1 cellular context compared by ENCODE assay signal in the genomic region with DNA sequence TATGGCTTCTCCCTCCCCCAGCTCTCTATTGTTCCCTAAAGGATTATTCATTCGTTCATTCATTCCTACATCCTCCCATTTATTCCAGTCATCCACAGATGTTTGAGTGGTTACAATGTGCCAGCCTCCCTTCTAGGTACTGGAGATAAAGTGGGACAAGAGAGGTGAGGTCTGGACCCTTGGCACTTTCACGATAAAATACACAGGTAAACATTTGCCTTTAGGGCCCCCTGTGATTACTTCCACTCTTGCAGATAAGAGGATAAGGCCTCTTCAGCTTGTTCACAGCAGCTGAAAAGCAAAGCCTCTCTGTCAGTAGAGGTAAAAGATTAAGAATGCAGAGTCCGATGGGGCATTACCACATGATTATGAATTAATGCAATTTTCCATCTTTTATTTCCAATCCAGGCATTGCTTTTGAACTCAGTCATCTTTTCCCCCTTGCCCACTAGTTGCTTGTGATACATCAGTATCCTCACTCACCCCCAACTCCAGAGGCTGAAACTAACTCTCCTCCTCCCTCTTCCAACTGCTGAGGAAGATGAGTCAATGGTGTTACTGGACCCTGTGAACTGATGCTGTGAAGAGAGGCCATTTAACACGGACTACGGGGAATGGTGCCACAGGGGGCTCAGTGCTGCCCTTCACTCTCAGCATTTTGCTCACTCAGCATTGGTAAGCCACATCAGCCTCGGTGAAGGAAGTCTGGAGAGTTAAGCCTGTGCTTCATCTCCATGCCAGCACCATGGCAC.
TF ChIP-seq lines count a peak whose summit lies in the region.

No MANE protein-coding gene starts in this region.

TF ChIP-seq in IMR-90, 13 proteins besides CTCF, POLR2A, EP300 and RAD21:
- TF ChIP-seq NFE2L2 (IDR thresholded peaks at IDR 0.05; ENCODE audit: low read depth, low read length) (no peak), RCOR1 (IDR thresholded peaks at IDR 0.05; ENCODE audit: insufficient replicate concordance, low read length) (no peak), SMC3 (IDR thresholded peaks at IDR 0.05; ENCODE audit: low read depth, low read length) (no peak), CHD1 (IDR thresholded peaks at IDR 0.05; ENCODE audit: low read depth, low read length) (no peak), MXI1 (IDR thresholded peaks at IDR 0.05; ENCODE audit: borderline replicate concordance, low read depth, low read length) (no peak), MAFK (IDR thresholded peaks at IDR 0.05; ENCODE audit: low read depth, low read length) (peak; percentile 50), FOS (IDR thresholded peaks at IDR 0.05; ENCODE audit: low read depth, low read length) (0 out of 2 replicates have a peak, but pooled peaks have one; percentile 16), RFX5 (IDR thresholded peaks at IDR 0.05; ENCODE audit: low read depth, low read length) (no peak), MAZ (IDR thresholded peaks at IDR 0.05; ENCODE audit: borderline replicate concordance, low read depth, low read length) (0 out of 2 replicates have a peak, but pooled peaks have one; percentile 20)
- TF ChIP-seq, protein P1, sequence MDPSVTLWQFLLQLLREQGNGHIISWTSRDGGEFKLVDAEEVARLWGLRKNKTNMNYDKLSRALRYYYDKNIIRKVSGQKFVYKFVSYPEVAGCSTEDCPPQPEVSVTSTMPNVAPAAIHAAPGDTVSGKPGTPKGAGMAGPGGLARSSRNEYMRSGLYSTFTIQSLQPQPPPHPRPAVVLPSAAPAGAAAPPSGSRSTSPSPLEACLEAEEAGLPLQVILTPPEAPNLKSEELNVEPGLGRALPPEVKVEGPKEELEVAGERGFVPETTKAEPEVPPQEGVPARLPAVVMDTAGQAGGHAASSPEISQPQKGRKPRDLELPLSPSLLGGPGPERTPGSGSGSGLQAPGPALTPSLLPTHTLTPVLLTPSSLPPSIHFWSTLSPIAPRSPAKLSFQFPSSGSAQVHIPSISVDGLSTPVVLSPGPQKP (IDR thresholded peaks at IDR 0.05; ENCODE audit: borderline replicate concordance, low read depth, low read length), result no peak
